Comparison of ENCODE assay signal across 20 cellular contexts in genomic region chr17:76024353-76024752, GRCh38. TPM values are rescaled to one million over a fixed set of nuclear protein-coding genes. Genes with fewer than 3 reads are reported as not detected.
"Had no signal": no experiment of that assay in that cellular context is flagged by ENCODE, and none has a peak within 500 bp of the region (broad histone marks: within the 10 kb centered on the region; RNA-seq: fewer than 3 reads in every experiment).

No MANE protein-coding gene starts in this region.

- H3K27me3 Mint-ChIP-seq: central memory CD8-positive, alpha-beta T cell; stimulated activated naive CD8-positive, alpha-beta T cell treated with anti-CD3 and anti-CD28 coated beads, Interleukin-15, amount 100 ng/mL, for 72 hours had no signal

- ATAC-seq: left colon; stimulated activated naive B cell treated with anti-CD40 and anti-IgM and Interleukin-4, amounts not matched to agents 10 μg/mL and 1 μg/mL and 100 μg/mL, for 72 hours; stimulated activated naive CD8-positive, alpha-beta T cell treated with anti-CD3 and anti-CD28 coated beads, Interleukin-15, amount 100 ng/mL, for 72 hours had no signal

- H3K36me3 Mint-ChIP-seq: stimulated activated naive B cell treated with anti-CD40 and anti-IgM and Interleukin-4, amounts not matched to agents 10 μg/mL and 1 μg/mL and 100 μg/mL, for 72 hours had no signal

- H3K27me3 ChIP-seq: hepatocyte, sigmoid colon, transverse colon had no signal

- H3K4me1 ChIP-seq: psoas muscle had no signal

- H3K36me3 ChIP-seq: sigmoid colon, thoracic aorta, transverse colon had no signal

- H3K9me3 ChIP-seq: psoas muscle, sigmoid colon, thoracic aorta, transverse colon had no signal

- H3K79me2 ChIP-seq: hepatocyte had no signal

- H3K9me3 Mint-ChIP-seq: central memory CD8-positive, alpha-beta T cell; nephron; stimulated activated naive B cell treated with anti-CD40 and anti-IgM and Interleukin-4, amounts not matched to agents 10 μg/mL and 1 μg/mL and 100 μg/mL, for 72 hours; stimulated activated naive CD8-positive, alpha-beta T cell treated with anti-CD3 and anti-CD28 coated beads, Interleukin-15, amount 100 ng/mL, for 72 hours had no signal

- H3K4me3 Mint-ChIP-seq: central memory CD8-positive, alpha-beta T cell; nephron; stimulated activated naive B cell treated with anti-CD40 and anti-IgM and Interleukin-4, amounts not matched to agents 10 μg/mL and 1 μg/mL and 100 μg/mL, for 72 hours; stimulated activated naive CD8-positive, alpha-beta T cell treated with anti-CD3 and anti-CD28 coated beads, Interleukin-15, amount 100 ng/mL, for 72 hours had no signal

- H3K4me3 ChIP-seq: hepatocyte, psoas muscle, sigmoid colon, thoracic aorta, transverse colon had no signal

- H3K27ac Mint-ChIP-seq: nephron; stimulated activated naive B cell treated with anti-CD40 and anti-IgM and Interleukin-4, amounts not matched to agents 10 μg/mL and 1 μg/mL and 100 μg/mL, for 72 hours had no signal

- H3K4me2 ChIP-seq: hepatocyte had no signal

- H3K27ac ChIP-seq: epithelial cell of prostate, hepatocyte, psoas muscle, sigmoid colon, thoracic aorta had no signal

- DNase-seq: effector memory CD4-positive, alpha-beta T cell; foreskin melanocyte; head of caudate nucleus; kidney; left colon; mammary epithelial cell; psoas muscle; retina; sigmoid colon; stimulated activated CD4-positive, alpha-beta T cell treated with anti-CD3 and anti-CD28 coated beads, Interleukin-2, amount 100 ng/mL, for 24 hours; stimulated activated CD4-positive, alpha-beta T cell treated with anti-CD3 and anti-CD28 coated beads, Interleukin-4, amount 100 ng/mL, for 4 hours; stimulated activated naive B cell treated with anti-CD40 and anti-IgM and Interleukin-4, amounts not matched to agents 10 μg/mL and 1 μg/mL and 100 μg/mL, for 72 hours; stimulated activated naive CD8-positive, alpha-beta T cell treated with anti-CD3 and anti-CD28 coated beads, Interleukin-15, amount 100 ng/mL, for 72 hours; transverse colon had no signal

- H2AFZ ChIP-seq: hepatocyte had no signal

RNA-seq across cellular contexts. Expression of gene EVPL, which starts 2.8 kb away (rescaled TPM):
- total RNA-seq: myocyte had no signal
